14 cellular contexts compared by ENCODE assay signal in genomic region chr16:58222532-58223316, GRCh38. TPM values are rescaled to one million over a fixed set of nuclear protein-coding genes. Genes with fewer than 3 reads are reported as not detected.
DNase-seq lines count a peak whose midpoint lies in the region; ATAC-seq and TF ChIP-seq lines count a peak whose summit lies in the region.
"Had no signal": no experiment of that assay in that cellular context is flagged by ENCODE, and none has a peak within 500 bp of the region (broad histone marks: within the 10 kb centered on the region; RNA-seq: fewer than 3 reads in every experiment).

No MANE protein-coding gene starts in this region.

- no peaks in the 10 kb centered on the region for H3K36me3 ChIP-seq in SK-N-SH (replicated peaks in 1 of 2; ENCODE audit: control insufficient read depth in 1 of 2, insufficient read depth in 2 of 2, low read length in 1 of 2)
- H3K36me3 ChIP-seq in smooth muscle cell (ENCODE audit: low read depth) = no peaks in the 10 kb centered on the region
- H3K36me3 ChIP-seq: heart right ventricle had no signal

- H3K4me1 ChIP-seq in SK-N-SH (ENCODE audit: control insufficient read depth in 1 of 2, insufficient read depth in 2 of 2, low read depth in 1 of 2, low read length in 1 of 2) (no peaks in the 10 kb centered on the region), smooth muscle cell (ENCODE audit: low read depth) (no peaks in the 10 kb centered on the region)
- H3K4me1 ChIP-seq: heart right ventricle had no signal

- H2AFZ ChIP-seq in SK-N-SH (ENCODE audit: low read depth) (no peak overlapping the region), smooth muscle cell (ENCODE audit: low read depth) (peak overlapping the region; percentile 37)

- POLR2A ChIA-PET in SK-N-SH (lab: Yijun Ruan, JAX) = no interaction called here

- no peaks in the 10 kb centered on the region for H3K9me2 ChIP-seq in SK-N-SH

- CTCF ChIA-PET in SK-N-SH (lab: Yijun Ruan, JAX) = interaction anchor here (1.2 kb wide), 1 partner anchor 114 kb away, joined by 3 read pairs; no protein-coding TSS in a partner anchor

- TF ChIP-seq EP300 in SK-N-SH (IDR thresholded peaks at IDR 0.05; ENCODE audit: borderline replicate concordance in 1 of 2, low read depth in 1 of 2, low read length in 1 of 2) = no peak

- no peak for TF ChIP-seq RAD21 in SK-N-SH (IDR thresholded peaks at IDR 0.05; ENCODE audit: low read length)

- H3K27ac ChIP-seq in SK-N-SH (ENCODE audit: low read depth in 2 of 2, low read length in 1 of 2) (no peak overlapping the region), smooth muscle cell (ENCODE audit: low read depth) (no peak overlapping the region)
- H3K27ac ChIP-seq: 22Rv1, heart right ventricle had no signal

- H3K4me3 ChIP-seq in SK-N-SH (ENCODE audit: low read depth in 2 of 2, low read length in 1 of 2) (no peak overlapping the region), smooth muscle cell (no peak overlapping the region)
- H3K4me3 ChIP-seq: heart right ventricle had no signal

- peak; percentile 79 for ATAC-seq in SK-N-SH treated with all-trans-retinoic acid at 6 μM for 48 hours
- ATAC-seq: Right ventricle myocardium inferior had no signal

- no peaks in the 10 kb centered on the region for H3K79me2 ChIP-seq in SK-N-SH (ENCODE audit: insufficient read depth)
- no peaks in the 10 kb centered on the region for H3K79me2 ChIP-seq in smooth muscle cell (ENCODE audit: low read depth)

- TF ChIP-seq CTCF in SK-N-SH (IDR thresholded peaks at IDR 0.05) = no peak
- TF ChIP-seq CTCF in smooth muscle cell (IDR thresholded peaks at IDR 0.05; ENCODE audit: borderline replicate concordance, insufficient read depth, poor library complexity, severe bottlenecking) = no peak
- no peak for TF ChIP-seq CTCF in GM10266 (IDR thresholded peaks at IDR 0.05; ENCODE audit: control insufficient read depth, insufficient read depth, low read depth, missing control alignments)

- no peak for DNase-seq in SK-N-SH
- DNase-seq in RPMI7951 (ENCODE audit: low read depth) = peak; percentile 26
- peak; percentile 15 for DNase-seq in glomerular visceral epithelial cell (ENCODE audit: extremely low spot score)
- DNase-seq in smooth muscle cell (lab: John Stamatoyannopoulos, UW; ENCODE audit: unreplicated experiment) = no peak
- DNase-seq in GM10266 (ENCODE audit: extremely low spot score) = no peak
- no peak for DNase-seq in NCI-H2171 treated with DMSO at 0.1 percent for 48 hours (lab: John Stamatoyannopoulos, UW)
- no peak for DNase-seq in NCI-H2196 treated with DMSO at 0.1 percent for 48 hours (lab: John Stamatoyannopoulos, UW; ENCODE audit: unreplicated experiment)
- DNase-seq: DMS 273 treated with DMSO at 0.1 percent for 48 hours, heart right ventricle, NCI-H446 treated with DMSO at 0.1 percent for 48 hours, substantia nigra had no signal

- 71% methylated on average over 7 of the region's 7 CpGs for WGBS in SK-N-SH (ENCODE audit: low lambda C conversion rate)
- WGBS in smooth muscle cell (ENCODE audit: low lambda C conversion rate) = 56% methylated on average over 7 of the region's 7 CpGs

- H3K27me3 ChIP-seq in SK-N-SH (ENCODE audit: insufficient read depth) = no peaks in the 10 kb centered on the region; the same call in 1 of the 2 replicates
- H3K27me3 ChIP-seq in smooth muscle cell (ENCODE audit: low read depth) = no peaks in the 10 kb centered on the region

- H4K20me1 ChIP-seq in SK-N-SH (ENCODE audit: insufficient read depth) = no peaks in the 10 kb centered on the region
- no peaks in the 10 kb centered on the region for H4K20me1 ChIP-seq in smooth muscle cell (ENCODE audit: low read depth)

- H3K9me3 ChIP-seq in SK-N-SH (no peaks in the 10 kb centered on the region), smooth muscle cell (replicated peaks; ENCODE audit: low read depth) (no peaks in the 10 kb centered on the region)

- H3K4me2 ChIP-seq in SK-N-SH (no peak overlapping the region), smooth muscle cell (no peak overlapping the region)

- H3K9ac ChIP-seq in SK-N-SH = no peak overlapping the region
- H3K9ac ChIP-seq in smooth muscle cell (ENCODE audit: low read depth) = no peak overlapping the region

- H3F3A ChIP-seq in SK-N-SH (replicated peaks; ENCODE audit: insufficient read depth) (no peaks in the 10 kb centered on the region), smooth muscle cell (ENCODE audit: low read depth) (no peaks in the 10 kb centered on the region)

TF ChIP-seq in SK-N-SH treated with all-trans-retinoic acid at 6 μM for 48 hours, 23 proteins besides CTCF, POLR2A, EP300 and RAD21 (continues in another document):
- no peak for TF ChIP-seq ARNTL (CRISPR knock-in tag; IDR thresholded peaks at IDR 0.05; ENCODE audit: borderline replicate concordance, low read depth)
- TF ChIP-seq ZC3H10 (CRISPR knock-in tag; IDR thresholded peaks at IDR 0.05) = no peak
- TF ChIP-seq, protein P1, sequence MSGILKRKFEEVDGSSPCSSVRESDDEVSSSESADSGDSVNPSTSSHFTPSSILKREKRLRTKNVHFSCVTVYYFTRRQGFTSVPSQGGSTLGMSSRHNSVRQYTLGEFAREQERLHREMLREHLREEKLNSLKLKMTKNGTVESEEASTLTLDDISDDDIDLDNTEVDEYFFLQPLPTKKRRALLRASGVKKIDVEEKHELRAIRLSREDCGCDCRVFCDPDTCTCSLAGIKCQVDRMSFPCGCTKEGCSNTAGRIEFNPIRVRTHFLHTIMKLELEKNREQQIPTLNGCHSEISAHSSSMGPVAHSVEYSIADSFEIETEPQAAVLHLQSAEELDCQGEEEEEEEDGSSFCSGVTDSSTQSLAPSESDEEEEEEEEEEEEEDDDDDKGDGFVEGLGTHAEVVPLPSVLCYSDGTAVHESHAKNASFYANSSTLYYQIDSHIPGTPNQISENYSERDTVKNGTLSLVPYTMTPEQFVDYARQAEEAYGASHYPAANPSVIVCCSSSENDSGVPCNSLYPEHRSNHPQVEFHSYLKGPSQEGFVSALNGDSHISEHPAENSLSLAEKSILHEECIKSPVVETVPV (CRISPR knock-in tag; IDR thresholded peaks at IDR 0.05) = no peak
- no peak for TF ChIP-seq GLIS3 (CRISPR knock-in tag; IDR thresholded peaks at IDR 0.05)
- no peak for TF ChIP-seq OSR1 (CRISPR knock-in tag; IDR thresholded peaks at IDR 0.05)
- no peak for TF ChIP-seq ISL1 (CRISPR knock-in tag; IDR thresholded peaks at IDR 0.05)
- TF ChIP-seq POU6F1 (CRISPR knock-in tag; IDR thresholded peaks at IDR 0.05; ENCODE audit: borderline replicate concordance, low read depth) = no peak
- no peak for TF ChIP-seq ZNF70 (CRISPR knock-in tag; IDR thresholded peaks at IDR 0.05)

TF ChIP-seq in SK-N-SH, 30 proteins besides CTCF, POLR2A, EP300 and RAD21:
- TF ChIP-seq MXI1 (IDR thresholded peaks at IDR 0.05; ENCODE audit: low read depth, low read length) (no peak), ELF1 (IDR thresholded peaks at IDR 0.05) (no peak), PBX3 (IDR thresholded peaks at IDR 0.05) (no peak)

RNA-seq across cellular contexts. Expression of gene CSNK2A2, which starts 24.8 kb away (rescaled TPM):
- polyA plus RNA-seq in SK-N-SH (2012; rRNA removed) = 25.8 and 27.0 TPM in 2 replicates
- 37.8 and 39.0 TPM in 2 replicates for polyA plus RNA-seq in SK-N-SH (2012; cell fraction: cytosol; rRNA removed)
- polyA plus RNA-seq in SK-N-SH (2012; cell fraction: nucleus; rRNA removed) = 23.2 and 30.5 TPM in 2 replicates
- 15.6 and 15.8 TPM in 2 replicates for total RNA-seq in RPMI7951 (2014; rRNA removed; shearing (Covaris generic))
- 26.3 and 32.3 TPM in 2 replicates for total RNA-seq in smooth muscle cell
- polyA plus RNA-seq in smooth muscle cell = 16.5 and 21.5 TPM in 2 replicates

Comparison
In these comparisons a context has a peak if more than half of its experiments do, and no peak if none do; other contexts are left out.
1. DNase-seq: peak in RPMI7951 (single experiment) and glomerular visceral epithelial cell (single experiment); none in SK-N-SH (single experiment), smooth muscle cell (single experiment), GM10266 (single experiment), NCI-H2171 treated with DMSO at 0.1 percent for 48 hours (single experiment) and NCI-H2196 treated with DMSO at 0.1 percent for 48 hours (single experiment).